16 cellular contexts compared by ENCODE assay signal in the genomic region with DNA sequence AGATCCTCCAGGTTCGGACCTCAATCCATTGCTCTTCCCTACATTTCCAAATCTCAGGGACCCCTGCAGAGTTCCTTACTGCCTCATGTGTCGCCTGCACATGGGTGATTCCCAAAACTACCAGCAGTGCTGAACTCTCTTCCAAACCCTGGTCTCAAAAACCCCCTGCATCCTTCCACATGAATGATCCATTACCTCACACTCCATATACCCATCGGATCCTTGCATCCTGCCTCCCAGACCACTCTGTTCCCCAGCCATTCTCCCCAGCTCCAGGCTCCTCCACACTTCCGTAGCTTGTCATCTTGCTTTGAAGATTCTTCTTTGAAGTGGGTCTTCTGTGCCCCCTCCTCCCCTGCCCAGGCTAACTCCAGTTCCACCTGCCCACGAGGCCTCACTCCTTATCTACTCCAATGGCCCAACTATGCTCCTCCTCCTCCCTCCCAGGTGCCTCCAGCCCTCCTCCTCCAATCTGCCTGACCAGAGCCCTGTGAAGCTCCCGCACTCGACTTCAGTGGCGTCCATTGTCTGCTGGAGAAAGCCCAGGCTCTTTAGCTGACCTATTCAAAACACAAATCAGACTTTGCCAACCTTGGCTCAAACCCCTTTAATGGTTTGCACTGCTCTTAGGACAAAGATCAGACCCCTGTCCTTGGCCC. TPM values are rescaled to one million over a fixed set of nuclear protein-coding genes. Genes with fewer than 3 reads are reported as not detected.
"Had no signal": no experiment of that assay in that cellular context is flagged by ENCODE, and none has a peak within 500 bp of the region (broad histone marks: within the 10 kb centered on the region; RNA-seq: fewer than 3 reads in every experiment).

No MANE protein-coding gene starts in this region.

- H3K27ac ChIP-seq: colonic mucosa, prostate gland had no signal

- H3K36me3 Mint-ChIP-seq: activated CD4-positive, alpha-beta memory T cell treated with anti-CD3 and anti-CD28 coated beads for 36 hours; activated naive CD4-positive, alpha-beta T cell treated with anti-CD3 and anti-CD28 coated beads, Interleukin-2, amount 50 U/mL, for 72 hours; memory B cell; naive thymus-derived CD8-positive, alpha-beta T cell; T-cell had no signal

- H3K36me3 ChIP-seq: colonic mucosa, prostate gland had no signal

- H3K27me3 Mint-ChIP-seq: activated B cell treated with CpG ODN at 0.5 μM for 24 hours; activated CD4-positive, alpha-beta memory T cell treated with anti-CD3 and anti-CD28 coated beads for 36 hours; memory B cell; T-cell had no signal

- H3K9me3 ChIP-seq: colonic mucosa, prostate gland, right atrium auricular region had no signal

- H3K4me3 Mint-ChIP-seq: activated B cell treated with CpG ODN at 0.5 μM for 24 hours; activated CD4-positive, alpha-beta memory T cell treated with anti-CD3 and anti-CD28 coated beads for 36 hours; activated T-helper 1 cell treated with anti-CD3 and anti-CD28 coated beads, Interleukin-12 subunit alpha, Interleukin-12 subunit beta, Interleukin-2, Interleukin-4 antibody, amounts not matched to agents 30 ng/mL and 10 ng/mL and 1 ng/mL, durations not matched to agents 14 hours and 24 hours and 36 hours; memory B cell; naive thymus-derived CD8-positive, alpha-beta T cell; T-cell had no signal

- H3K27me3 ChIP-seq: colonic mucosa, right atrium auricular region had no signal

- H3K27ac Mint-ChIP-seq: activated B cell treated with CpG ODN at 0.5 μM for 24 hours; activated CD4-positive, alpha-beta memory T cell treated with anti-CD3 and anti-CD28 coated beads for 36 hours; activated naive CD4-positive, alpha-beta T cell treated with anti-CD3 and anti-CD28 coated beads, Interleukin-2, amount 50 U/mL, for 72 hours; activated T-helper 1 cell treated with anti-CD3 and anti-CD28 coated beads, Interleukin-12 subunit alpha, Interleukin-12 subunit beta, Interleukin-2, Interleukin-4 antibody, amounts not matched to agents 30 ng/mL and 10 ng/mL and 1 ng/mL, durations not matched to agents 14 hours and 24 hours and 36 hours; memory B cell; T-cell had no signal

- H3K4me3 ChIP-seq: colonic mucosa, prostate gland, right atrium auricular region had no signal

- DNase-seq: activated B cell treated with CpG ODN at 0.5 μM for 24 hours; activated gamma-delta T cell treated with Interleukin-2 at 50 U/mL for 16 hours; activated T-cell treated with anti-CD3 and anti-CD28 coated beads for 4 hours; kidney glomerular epithelial cell; occipital lobe; stimulated activated CD4-positive, alpha-beta T cell treated with anti-CD3 and anti-CD28 coated beads, Interleukin-2, amount 100 ng/mL, for 24 hours had no signal

- H3K9me3 Mint-ChIP-seq: activated B cell treated with CpG ODN at 0.5 μM for 24 hours; activated CD4-positive, alpha-beta memory T cell treated with anti-CD3 and anti-CD28 coated beads for 36 hours; activated naive CD4-positive, alpha-beta T cell treated with anti-CD3 and anti-CD28 coated beads, Interleukin-2, amount 50 U/mL, for 72 hours; activated T-helper 1 cell treated with anti-CD3 and anti-CD28 coated beads, Interleukin-12 subunit alpha, Interleukin-12 subunit beta, Interleukin-2, Interleukin-4 antibody, amounts not matched to agents 30 ng/mL and 10 ng/mL and 1 ng/mL, durations not matched to agents 14 hours and 24 hours and 36 hours; memory B cell; naive thymus-derived CD8-positive, alpha-beta T cell; T-cell had no signal

- H3K4me1 ChIP-seq: prostate gland had no signal

RNA-seq across cellular contexts. Expression of gene ENDOU, which starts 19.6 kb away (rescaled TPM):
- total RNA-seq: activated CD4-positive, alpha-beta memory T cell treated with anti-CD3 and anti-CD28 coated beads for 36 hours; activated naive CD4-positive, alpha-beta T cell treated with anti-CD3 and anti-CD28 coated beads, Interleukin-2, amount 50 U/mL, for 72 hours; activated T-helper 1 cell treated with anti-CD3 and anti-CD28 coated beads, Interleukin-12 subunit alpha, Interleukin-12 subunit beta, Interleukin-2, Interleukin-4 antibody, amounts not matched to agents 30 ng/mL and 10 ng/mL and 1 ng/mL, durations not matched to agents 14 hours and 24 hours and 36 hours; colonic mucosa; frontal cortex; naive thymus-derived CD8-positive, alpha-beta T cell; occipital lobe; T-cell had no signal
